In genomic region chr20:58638467-58639181, GRCh38 we compare ENCODE assay signal across 20 cellular contexts.
"Had no signal": no experiment of that assay in that cellular context is flagged by ENCODE, and none has a peak within 500 bp of the region (broad histone marks: within the 10 kb centered on the region; RNA-seq: fewer than 3 reads in every experiment).

No MANE protein-coding gene starts in this region.

- H3K9me3 Mint-ChIP-seq: activated naive CD4-positive, alpha-beta T cell treated with anti-CD3 and anti-CD28 coated beads, Interleukin-2, amount 50 U/mL, for 72 hours; T-helper 1 cell treated with Interleukin-12 subunit alpha and Interleukin-12 subunit beta and Interleukin-4 antibody, amounts not matched to agents 30 μg/mL and 1 μg/mL, for 36 hours had no signal

- H3K27ac Mint-ChIP-seq: activated CD8-positive, alpha-beta T cell treated with anti-CD3 and anti-CD28 coated beads, Interleukin-2, amount 10 ng/mL, durations not matched to agents 7 days and 5 days; activated naive CD4-positive, alpha-beta T cell treated with anti-CD3 and anti-CD28 coated beads, Interleukin-2, amount 50 U/mL, for 72 hours; T-helper 1 cell treated with Interleukin-12 subunit alpha and Interleukin-12 subunit beta and Interleukin-4 antibody, amounts not matched to agents 30 μg/mL and 1 μg/mL, for 36 hours; WTC11 had no signal

- ATAC-seq: activated CD8-positive, alpha-beta T cell treated with anti-CD3 and anti-CD28 coated beads, Interleukin-2, amount 10 ng/mL, durations not matched to agents 7 days and 5 days; activated naive CD4-positive, alpha-beta T cell treated with anti-CD3 and anti-CD28 coated beads, Interleukin-2, amount 50 U/mL, for 72 hours; PC-3; WTC11 had no signal

- H3K36me3 ChIP-seq: brain microvascular endothelial cell, cardiac muscle cell had no signal

- H3K27ac ChIP-seq: brain microvascular endothelial cell, cardiac muscle cell had no signal

- H3K27me3 ChIP-seq: brain microvascular endothelial cell, cardiac muscle cell had no signal

- H3K36me3 Mint-ChIP-seq: activated naive CD4-positive, alpha-beta T cell treated with anti-CD3 and anti-CD28 coated beads, Interleukin-2, amount 50 U/mL, for 72 hours; WTC11 had no signal

- H3K4me3 ChIP-seq: cardiac muscle cell had no signal

- DNase-seq: activated CD4-positive, alpha-beta T cell treated with anti-CD3 and anti-CD28 coated beads for 48 hours; activated CD4-positive, alpha-beta T cell treated with anti-CD3 and anti-CD28 coated beads, Interleukin-2, amount 50 U/mL, for 4 hours; activated CD4-positive, CD25-positive, alpha-beta regulatory T cell treated with anti-CD3 and anti-CD28 coated beads, Interleukin-2, amount 50 U/mL, for 72 hours; activated CD8-positive, alpha-beta T cell treated with anti-CD3 and anti-CD28 coated beads, Interleukin-2, amount 10 ng/mL, durations not matched to agents 7 days and 5 days; activated naive CD4-positive, alpha-beta T cell treated with Interleukin-2 at 50 U/mL for 16 hours; activated T-cell treated with anti-CD3 and anti-CD28 coated beads, Interleukin-2, amount 50 U/mL, for 1 hour; brain microvascular endothelial cell; MM.1S; NCI-H1105; NCI-H1436; NCI-H187; NCI-H2081; NCI-H510A treated with DMSO at 0.1 percent for 48 hours; PC-3; SHP77 treated with DMSO at 0.1 percent for 48 hours had no signal

- FAIRE-seq: RCC 7860 had no signal

- H3K4me3 Mint-ChIP-seq: activated CD8-positive, alpha-beta T cell treated with anti-CD3 and anti-CD28 coated beads, Interleukin-2, amount 10 ng/mL, durations not matched to agents 7 days and 5 days; T-helper 1 cell treated with Interleukin-12 subunit alpha and Interleukin-12 subunit beta and Interleukin-4 antibody, amounts not matched to agents 30 μg/mL and 1 μg/mL, for 36 hours; WTC11 had no signal
